Comparison of ENCODE assay signal across 39 cellular contexts in genomic region chr11:65087216-65087615, GRCh38. TPM values are rescaled to one million over a fixed set of nuclear protein-coding genes. Genes with fewer than 3 reads are reported as not detected.
"Had no signal": no experiment of that assay in that cellular context is flagged by ENCODE, and none has a peak within 500 bp of the region (broad histone marks: within the 10 kb centered on the region; RNA-seq: fewer than 3 reads in every experiment).

No MANE protein-coding gene starts in this region.

- H3K4me3 ChIP-seq: ascending aorta, cardiac muscle cell, MG63, Peyer's patch, SJSA1 had no signal

- H3K27me3 ChIP-seq: ascending aorta, cardiac muscle cell, MG63, Peyer's patch, SJSA1 had no signal

- H3K4me3 Mint-ChIP-seq: activated B cell treated with CpG ODN at 0.5 μM for 24 hours; activated CD4-positive, alpha-beta memory T cell treated with anti-CD3 and anti-CD28 coated beads for 36 hours; activated naive CD8-positive, alpha-beta T cell treated with anti-CD3 and anti-CD28 coated beads for 36 hours; activated T-cell treated with anti-CD3 and anti-CD28 coated beads, Interleukin-2, amount 50 U/mL, for 72 hours; activated T-helper 17 cell treated with anti-CD3 and anti-CD28 coated beads, Interleukin-2, amount 50 U/mL, for 72 hours; central memory CD8-positive, alpha-beta T cell; T-helper 1 cell treated with Interleukin-12 subunit alpha and Interleukin-12 subunit beta and Interleukin-4 antibody, amounts not matched to agents 30 μg/mL and 1 μg/mL, for 36 hours had no signal

- H3K27ac Mint-ChIP-seq: activated B cell treated with CpG ODN at 0.5 μM for 24 hours; activated CD4-positive, alpha-beta memory T cell treated with anti-CD3 and anti-CD28 coated beads for 36 hours; activated naive CD8-positive, alpha-beta T cell treated with anti-CD3 and anti-CD28 coated beads for 36 hours; activated T-cell treated with anti-CD3 and anti-CD28 coated beads, Interleukin-2, amount 50 U/mL, for 72 hours; activated T-helper 17 cell treated with anti-CD3 and anti-CD28 coated beads, Interleukin-2, amount 50 U/mL, for 72 hours; T-helper 1 cell treated with Interleukin-12 subunit alpha and Interleukin-12 subunit beta and Interleukin-4 antibody, amounts not matched to agents 30 μg/mL and 1 μg/mL, for 36 hours had no signal

- H3K4me2 ChIP-seq: SK-N-SH had no signal

- H3K9me3 Mint-ChIP-seq: activated B cell treated with CpG ODN at 0.5 μM for 24 hours; activated CD4-positive, alpha-beta memory T cell treated with anti-CD3 and anti-CD28 coated beads for 36 hours; activated naive CD8-positive, alpha-beta T cell treated with anti-CD3 and anti-CD28 coated beads for 36 hours; activated T-cell treated with anti-CD3 and anti-CD28 coated beads, Interleukin-2, amount 50 U/mL, for 72 hours; activated T-helper 17 cell treated with anti-CD3 and anti-CD28 coated beads, Interleukin-2, amount 50 U/mL, for 72 hours; central memory CD8-positive, alpha-beta T cell; T-helper 1 cell treated with Interleukin-12 subunit alpha and Interleukin-12 subunit beta and Interleukin-4 antibody, amounts not matched to agents 30 μg/mL and 1 μg/mL, for 36 hours had no signal

- H3K9me3 ChIP-seq: ascending aorta, MG63, Peyer's patch, SJSA1, SK-N-SH had no signal

- ATAC-seq: activated T-cell treated with anti-CD3 and anti-CD28 coated beads, Interleukin-2, amount 50 U/mL, for 72 hours; activated T-helper 17 cell treated with anti-CD3 and anti-CD28 coated beads, Interleukin-2, amount 50 U/mL, for 72 hours; PC-3 had no signal

- H3K27ac ChIP-seq: ascending aorta, cardiac muscle cell, Peyer's patch, SJSA1, VCaP had no signal

- DNase-seq: activated B cell treated with CpG ODN at 0.5 μM for 24 hours; activated CD4-positive, alpha-beta memory T cell treated with anti-CD3 and anti-CD28 coated beads for 36 hours; activated CD4-positive, alpha-beta T cell treated with anti-CD3 and anti-CD28 coated beads for 4 hours; activated CD4-positive, alpha-beta T cell treated with anti-CD3 and anti-CD28 coated beads, Interleukin-2, amount 50 U/mL, for 1 hour; activated CD4-positive, CD25-positive, alpha-beta regulatory T cell treated with anti-CD3 and anti-CD28 coated beads, Interleukin-2, amount 50 U/mL, for 72 hours; activated CD8-positive, alpha-beta memory T cell treated with anti-CD3 and anti-CD28 coated beads, Interleukin-2, amount 50 U/mL, for 4 hours; activated effector memory CD4-positive, alpha-beta T cell treated with anti-CD3 and anti-CD28 coated beads, Interleukin-2, amount 50 U/mL, for 16 hours; activated naive CD4-positive, alpha-beta T cell; activated naive CD4-positive, alpha-beta T cell treated with anti-CD3 and anti-CD28 coated beads, Interleukin-2, amount 50 U/mL, for 16 hours; activated naive CD8-positive, alpha-beta T cell treated with anti-CD3 and anti-CD28 coated beads for 36 hours; activated T-cell treated with anti-CD3 and anti-CD28 coated beads for 4 hours; activated T-cell treated with anti-CD3 and anti-CD28 coated beads, Interleukin-2, amount 50 U/mL, for 72 hours; amygdala; Kasumi-1; KBM-7; MG63; MV-4-11; NCI-H1092; NCI-H1436 treated with DMSO at 0.1 percent for 48 hours; NCI-H1694 treated with DMSO at 0.1 percent for 48 hours; NCI-H2029; NCI-H345; NCI-H526; NCI-H748 treated with DMSO at 0.1 percent for 48 hours; NK-92 treated with Interleukin-12 subunit alpha and Interleukin-12 subunit beta, amount 100 ng/mL, for 24 hours; PC-3; Peyer's patch; RPMI8226; SHP77 treated with DMSO at 0.1 percent for 48 hours; SK-N-SH; T-helper 9 cell had no signal

- H3K27me3 Mint-ChIP-seq: activated B cell treated with CpG ODN at 0.5 μM for 24 hours; activated CD4-positive, alpha-beta memory T cell treated with anti-CD3 and anti-CD28 coated beads for 36 hours; activated T-helper 17 cell treated with anti-CD3 and anti-CD28 coated beads, Interleukin-2, amount 50 U/mL, for 72 hours; central memory CD8-positive, alpha-beta T cell had no signal

RNA-seq across cellular contexts. Expression of gene CDCA5, which starts 3.4 kb away (rescaled TPM):
- total RNA-seq: ascending aorta had no signal

RNA-seq across cellular contexts. Expression of gene NAALADL1, which starts 28.9 kb away (rescaled TPM):
- total RNA-seq: NCI-H460, SJSA1 had no signal
- polyA plus RNA-seq: SK-N-SH had no signal
